Comparison of ENCODE assay signal across 1 cellular context in genomic region chr19:10334340-10335148, GRCh38.
A peak's percentile ranks its signal among the peaks of the same experiment; 100 is the strongest.
TF ChIP-seq lines count a peak whose summit lies in the region.

No MANE protein-coding gene starts in this region.

TF ChIP-seq in HepG2, 621 proteins besides CTCF, POLR2A, EP300 and RAD21 (continued from another document and continues in another):
- peak; percentile 78 for TF ChIP-seq ZNF687 (CRISPR knock-in tag; IDR thresholded peaks at IDR 0.05)
- TF ChIP-seq GTF2F1 (IDR thresholded peaks at IDR 0.05; ENCODE audit: low read length), result 0 out of 2 replicates have a peak, but pooled peaks have one; percentile 4
- TF ChIP-seq RCOR2 (CRISPR knock-in tag; IDR thresholded peaks at IDR 0.05), result no peak
- TF ChIP-seq SOX13 (IDR thresholded peaks at IDR 0.05), result no peak
- no peak for TF ChIP-seq SOX13 (CRISPR knock-in tag; conservative IDR thresholded peaks at IDR 0.05 in 1 of 2, IDR thresholded peaks at IDR 0.05 in 1 of 2)
- TF ChIP-seq, protein P1, sequence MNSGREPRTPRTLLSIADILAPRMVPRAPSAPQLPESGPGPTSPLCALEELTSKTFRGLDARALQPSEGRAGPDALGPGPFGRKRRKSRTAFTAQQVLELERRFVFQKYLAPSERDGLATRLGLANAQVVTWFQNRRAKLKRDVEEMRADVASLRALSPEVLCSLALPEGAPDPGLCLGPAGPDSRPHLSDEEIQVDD (CRISPR knock-in tag; IDR thresholded peaks at IDR 0.05; ENCODE audit: borderline replicate concordance), result no peak
- TF ChIP-seq FOSL1 (CRISPR knock-in tag; IDR thresholded peaks at IDR 0.05; ENCODE audit: borderline replicate concordance), result no peak
- peak; percentile 70 for TF ChIP-seq TAF15 (IDR thresholded peaks at IDR 0.05; ENCODE audit: low read depth, low read length, poor library complexity, severe bottlenecking)
- no peak for TF ChIP-seq PREB (CRISPR knock-in tag; IDR thresholded peaks at IDR 0.05)
- no peak for TF ChIP-seq MED8 (CRISPR knock-in tag; IDR thresholded peaks at IDR 0.05; ENCODE audit: insufficient replicate concordance)
- TF ChIP-seq PTBP1 (IDR thresholded peaks at IDR 0.05; ENCODE audit: low read depth, low read length, poor library complexity, severe bottlenecking), result no peak
- TF ChIP-seq ZNF460 (CRISPR knock-in tag; IDR thresholded peaks at IDR 0.05; ENCODE audit: borderline replicate concordance), result no peak
- TF ChIP-seq ZNF646 (CRISPR knock-in tag; IDR thresholded peaks at IDR 0.05), result no peak
- no peak for TF ChIP-seq ZNF160 (CRISPR knock-in tag; IDR thresholded peaks at IDR 0.05)
- peak; percentile 16 to 25; a peak in 3 of 4 replicates for TF ChIP-seq HMGXB4 (CRISPR knock-in tag; IDR thresholded peaks at IDR 0.05; ENCODE audit: borderline replicate concordance in 1 of 2, low read depth in 1 of 2)
- TF ChIP-seq ZNF770 (CRISPR knock-in tag; IDR thresholded peaks at IDR 0.05), result peak; percentile 20; the same call in 1 of the 2 replicates
- TF ChIP-seq ZFP90 (CRISPR knock-in tag; IDR thresholded peaks at IDR 0.05; ENCODE audit: borderline replicate concordance), result peak; percentile 61; the same call in 1 of the 2 replicates
- TF ChIP-seq ZNF670 (CRISPR knock-in tag; IDR thresholded peaks at IDR 0.05; ENCODE audit: borderline replicate concordance), result peak; percentile 39; the same call in 1 of the 2 replicates
- TF ChIP-seq FLYWCH1 (CRISPR knock-in tag; IDR thresholded peaks at IDR 0.05), result no peak
- TF ChIP-seq NR2F1 (CRISPR knock-in tag; IDR thresholded peaks at IDR 0.05), result peak in 1 of 2 experiments; percentile 21; a peak in 1 of 4 replicates
- 0 out of 2 replicates have a peak, but pooled peaks have one; percentile 28 for TF ChIP-seq ZNF776 (CRISPR knock-in tag; IDR thresholded peaks at IDR 0.05)
- no peak for TF ChIP-seq SUZ12 (IDR thresholded peaks at IDR 0.05; ENCODE audit: low read depth, low read length)
- no peak for TF ChIP-seq KLF15 (CRISPR knock-in tag; IDR thresholded peaks at IDR 0.05; ENCODE audit: borderline replicate concordance)
- TF ChIP-seq EED (CRISPR knock-in tag; IDR thresholded peaks at IDR 0.05), result peak; percentile 62; the same call in 1 of the 2 replicates
- TF ChIP-seq HMG20B (CRISPR knock-in tag; conservative IDR thresholded peaks at IDR 0.05), result no peak
- TF ChIP-seq ZNF574 (CRISPR knock-in tag; IDR thresholded peaks at IDR 0.05), result peak; percentile 77
- no peak for TF ChIP-seq ZNF567 (CRISPR knock-in tag; IDR thresholded peaks at IDR 0.05; ENCODE audit: borderline replicate concordance)
- no peak for TF ChIP-seq ZNF549 (CRISPR knock-in tag; IDR thresholded peaks at IDR 0.05)
- TF ChIP-seq, protein P2, sequence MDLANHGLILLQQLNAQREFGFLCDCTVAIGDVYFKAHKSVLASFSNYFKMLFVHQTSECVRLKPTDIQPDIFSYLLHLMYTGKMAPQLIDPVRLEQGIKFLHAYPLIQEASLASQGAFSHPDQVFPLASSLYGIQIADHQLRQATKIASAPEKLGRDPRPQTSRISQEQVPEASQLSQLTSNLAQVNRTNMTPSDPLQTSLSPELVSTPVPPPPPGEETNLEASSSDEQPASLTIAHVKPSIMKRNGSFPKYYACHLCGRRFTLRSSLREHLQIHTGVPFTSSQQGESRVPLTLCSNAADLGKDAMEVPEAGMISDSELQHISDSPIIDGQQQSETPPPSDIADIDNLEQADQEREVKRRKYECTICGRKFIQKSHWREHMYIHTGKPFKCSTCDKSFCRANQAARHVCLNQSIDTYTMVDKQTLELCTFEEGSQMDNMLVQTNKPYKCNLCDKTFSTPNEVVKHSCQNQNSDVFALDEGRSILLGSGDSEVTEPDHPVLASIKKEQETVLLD (CRISPR knock-in tag; IDR thresholded peaks at IDR 0.05; ENCODE audit: low read depth), result no peak
- TF ChIP-seq MTERF4 (CRISPR knock-in tag; IDR thresholded peaks at IDR 0.05), result 0 out of 2 replicates have a peak, but pooled peaks have one; percentile 32
- TF ChIP-seq NCOR1 (IDR thresholded peaks at IDR 0.05; ENCODE audit: borderline replicate concordance, low read length), result no peak
